ENCODE assay signal across 9 cellular contexts in the genomic region with DNA sequence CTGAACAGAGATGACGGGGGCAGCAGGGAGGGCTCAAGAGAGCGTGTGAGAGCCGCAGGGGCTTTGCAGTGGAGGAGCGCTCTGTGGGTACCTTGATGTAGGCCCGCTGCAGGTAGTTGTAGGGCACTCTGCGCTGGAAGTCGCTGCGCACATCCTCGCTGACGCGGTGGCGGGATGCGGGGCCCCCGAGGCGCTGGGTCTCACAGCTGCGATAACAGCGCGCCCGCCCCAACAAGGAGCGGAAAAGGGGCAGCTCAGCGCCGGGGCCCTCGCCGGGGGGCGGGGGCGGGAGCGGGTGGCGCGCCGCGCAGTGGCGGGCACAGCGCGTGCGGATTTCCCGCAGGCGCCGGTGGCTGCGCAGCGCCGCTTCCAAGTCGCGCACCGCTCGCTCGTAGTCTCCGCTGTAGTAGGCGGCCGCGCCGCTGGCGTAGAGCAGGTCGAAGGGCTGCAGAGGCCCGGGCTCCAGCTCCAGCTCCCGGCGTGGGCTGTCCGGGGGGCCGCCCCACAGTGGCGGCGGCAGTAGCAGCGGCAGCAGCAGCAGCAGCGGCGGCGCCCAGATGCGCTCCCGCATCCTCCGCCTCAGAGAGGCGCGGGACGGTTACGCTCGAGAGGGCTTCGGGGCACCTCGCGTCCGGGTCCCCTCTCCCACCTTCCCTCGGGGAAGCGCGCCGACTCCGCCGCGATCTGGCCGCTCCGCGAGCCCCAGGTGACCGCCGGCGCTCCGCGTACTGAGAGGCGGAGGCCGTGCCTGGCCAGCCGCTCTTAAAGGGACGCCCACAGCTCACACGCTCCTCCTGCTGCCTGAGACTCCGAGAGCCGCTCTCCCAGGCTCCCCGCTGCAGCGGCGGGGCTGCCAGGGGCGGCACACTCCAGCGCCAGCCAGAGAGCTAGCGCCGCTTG. TPM values are rescaled to one million over a fixed set of nuclear protein-coding genes. Genes with fewer than 3 reads are reported as not detected.
DNase-seq lines count a peak whose midpoint lies in the region; ATAC-seq and TF ChIP-seq lines count a peak whose summit lies in the region.
"Had no signal": no experiment of that assay in that cellular context is flagged by ENCODE, and none has a peak within 500 bp of the region (broad histone marks: within the 10 kb centered on the region; RNA-seq: fewer than 3 reads in every experiment).

A gene with protein sequence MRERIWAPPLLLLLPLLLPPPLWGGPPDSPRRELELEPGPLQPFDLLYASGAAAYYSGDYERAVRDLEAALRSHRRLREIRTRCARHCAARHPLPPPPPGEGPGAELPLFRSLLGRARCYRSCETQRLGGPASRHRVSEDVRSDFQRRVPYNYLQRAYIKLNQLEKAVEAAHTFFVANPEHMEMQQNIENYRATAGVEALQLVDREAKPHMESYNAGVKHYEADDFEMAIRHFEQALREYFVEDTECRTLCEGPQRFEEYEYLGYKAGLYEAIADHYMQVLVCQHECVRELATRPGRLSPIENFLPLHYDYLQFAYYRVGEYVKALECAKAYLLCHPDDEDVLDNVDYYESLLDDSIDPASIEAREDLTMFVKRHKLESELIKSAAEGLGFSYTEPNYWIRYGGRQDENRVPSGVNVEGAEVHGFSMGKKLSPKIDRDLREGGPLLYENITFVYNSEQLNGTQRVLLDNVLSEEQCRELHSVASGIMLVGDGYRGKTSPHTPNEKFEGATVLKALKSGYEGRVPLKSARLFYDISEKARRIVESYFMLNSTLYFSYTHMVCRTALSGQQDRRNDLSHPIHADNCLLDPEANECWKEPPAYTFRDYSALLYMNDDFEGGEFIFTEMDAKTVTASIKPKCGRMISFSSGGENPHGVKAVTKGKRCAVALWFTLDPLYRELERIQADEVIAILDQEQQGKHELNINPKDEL (minus strand): TSS at position 737 of the 900 bp plus-strand sequence. CDS start 166 bp downstream, at position 571.

- H3K27ac ChIP-seq in heart left ventricle: peak within 1 kb of the TSS in 10 of 12 donors; percentile 16 to 91 (median 72)
- peak within 1 kb of the TSS; percentile 73 for H3K27ac ChIP-seq in osteoblast (ENCODE audit: low read depth, low read length)

- no peak for TF ChIP-seq POLR2A in heart left ventricle (IDR thresholded peaks at IDR 0.05)

- ATAC-seq in GM19035 (IDR thresholded peaks at IDR 0.05; ENCODE audit: unreplicated experiment) (peak; percentile 64), HG03354 (IDR thresholded peaks at IDR 0.05; ENCODE audit: poor library complexity, severe bottlenecking, unreplicated experiment) (peak; percentile 83), heart left ventricle (peak; percentile 91 to 100 (median 99)), HG03108 (IDR thresholded peaks at IDR 0.05; ENCODE audit: unreplicated experiment) (no peak)
- ATAC-seq: K562 had no signal

- H3K27me3 ChIP-seq in BE2C (peaks cover 20% of the 10 kb centered on the region), heart left ventricle (peaks cover 0 to 30% (median 0%) of the 10 kb centered on the region in 9 donors), osteoblast (ENCODE audit: insufficient read depth, low read length) (no peaks in the 10 kb centered on the region)

- H3K4me1 ChIP-seq in BE2C (no peaks in the 10 kb centered on the region), heart left ventricle (peaks cover 0 to 20% (median 6%) of the 10 kb centered on the region in 12 donors), osteoblast (ENCODE audit: insufficient read depth, low read length) (peaks cover 36% of the 10 kb centered on the region)

- peak within 1 kb of the TSS; percentile 86 for H3K4me2 ChIP-seq in osteoblast (ENCODE audit: insufficient read depth, low read length)

- H3K79me2 ChIP-seq in osteoblast (ENCODE audit: insufficient read depth, low read length): peaks cover 16% of the 10 kb centered on the region

- TF ChIP-seq CTCF in BE2C (IDR thresholded peaks at IDR 0.05; ENCODE audit: low read depth, low read length) (0 out of 2 replicates have a peak, but pooled peaks have one; percentile 20), heart left ventricle (IDR thresholded peaks at IDR 0.05) (peak; percentile 4 to 78 (median 42)), osteoblast (IDR thresholded peaks at IDR 0.05; ENCODE audit: extremely low read depth, low read depth, low read length) (peak; percentile 48)

- H2AFZ ChIP-seq in osteoblast (ENCODE audit: low read length): peak within 1 kb of the TSS; percentile 85

- intact Hi-C loops in heart left ventricle (cut with DNase I): loop anchor here in 7 of 10 donors (2.0 to 10.0 kb wide), 6 partner anchors 82 to 156 kb away; no protein-coding TSS in a partner anchor

- DNase-seq in BE2C (peak; percentile 73), NCI-H82 (lab: John Stamatoyannopoulos, UW) (peak; percentile 95), amniotic stem cell (lab: John Stamatoyannopoulos, UW) (peak; percentile 83), heart left ventricle (peak; percentile 78 to 90 (median 85)), osteoblast (ENCODE audit: insufficient read length, low spot score, missing footprints) (peak; percentile 98)

- peak within 1 kb of the TSS; percentile 45 for H3K4me3 ChIP-seq in BE2C (ENCODE audit: low read depth, low read length)
- H3K4me3 ChIP-seq in heart left ventricle: peak within 1 kb of the TSS; percentile 50 to 90 (median 80)
- peak within 1 kb of the TSS; percentile 85 for H3K4me3 ChIP-seq in osteoblast (ENCODE audit: insufficient read depth, low read length)
- H3K4me3 ChIP-seq: K562 had no signal

- 1 to 4% (median 2%) methylated on average over 21 to 105 of the region's 105 CpGs for WGBS in heart left ventricle, 4 donors

- no peaks in the 10 kb centered on the region for H3K9me3 ChIP-seq in BE2C
- no peaks in the 10 kb centered on the region for H3K9me3 ChIP-seq in heart left ventricle
- no peaks in the 10 kb centered on the region for H3K9me3 ChIP-seq in osteoblast (ENCODE audit: low read depth, low read length)

- H4K20me1 ChIP-seq in osteoblast (ENCODE audit: insufficient read depth, low read length): peaks cover 4% of the 10 kb centered on the region

- H3K36me3 ChIP-seq in BE2C (no peaks in the 10 kb centered on the region), heart left ventricle (no peaks in the 10 kb centered on the region), osteoblast (ENCODE audit: insufficient read depth, low read length) (no peaks in the 10 kb centered on the region)

RNA-seq across cellular contexts. Expression of the gene that starts here (rescaled TPM):
- polyA plus RNA-seq in BE2C (2012; ENCODE audit: insufficient read depth, insufficient read length, low read depth): not detected
- total RNA-seq in heart left ventricle (10 to 100 TPM in 2 of 9 donors, 1 to 10 TPM in 7; 1.5 to 24.8 (median 4.3) TPM), osteoblast (8.3 and 13.4 TPM in 2 replicates)
- polyA plus RNA-seq in heart left ventricle: 1 to 10 TPM in 1 of 2 donors, under 1 TPM in 1; 0.55 to 1.1 TPM
